8 cellular contexts compared by ENCODE assay signal in the genomic region with DNA sequence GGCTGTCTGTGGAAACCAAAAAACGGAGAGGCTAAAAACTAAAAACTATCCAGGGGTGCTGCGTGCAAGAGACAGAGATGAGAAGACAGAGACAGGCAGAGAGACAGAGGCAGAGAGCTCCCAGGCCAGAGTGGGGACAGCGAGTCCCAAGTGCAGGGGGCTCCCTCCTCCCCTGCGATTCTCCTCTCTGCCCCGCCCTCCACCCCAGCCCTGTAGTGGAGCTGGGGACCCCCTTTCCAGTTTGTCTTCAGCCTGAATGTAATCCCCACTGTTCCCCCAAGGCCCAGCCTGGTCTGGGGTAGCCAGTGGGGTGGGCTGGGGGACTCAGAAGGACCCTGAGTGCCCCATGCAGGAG. TPM values are rescaled to one million over a fixed set of nuclear protein-coding genes. Genes with fewer than 3 reads are reported as not detected.
DNase-seq lines count a peak whose midpoint lies in the region; TF ChIP-seq lines count a peak whose summit lies in the region.

No MANE protein-coding gene starts in this region.

- H3K27me3 ChIP-seq in KMS-11 (ENCODE audit: insufficient read depth, low read depth) (no peaks in the 10 kb centered on the region), neural progenitor cell (peaks cover 100% of the 10 kb centered on the region)

- peaks cover 17% of the 10 kb centered on the region for H3K4me1 Mint-ChIP-seq in neural progenitor cell

- H3K9me3 ChIP-seq in neural progenitor cell (ENCODE audit: low read depth), result no peaks in the 10 kb centered on the region

- H3K36me3 ChIP-seq in KMS-11 (ENCODE audit: insufficient read depth) (no peaks in the 10 kb centered on the region), neural progenitor cell (no peaks in the 10 kb centered on the region)

- no peak overlapping the region; the same call in 1 of the 2 replicates for H3K9ac ChIP-seq in KMS-11
- H3K9ac ChIP-seq in neural progenitor cell, result no peak overlapping the region

- H3K4me2 ChIP-seq in KMS-11, result peak overlapping the region; percentile 82; the same call in 1 of the 2 replicates
- no peak overlapping the region for H3K4me2 ChIP-seq in neural progenitor cell

- H3K27me3 Mint-ChIP-seq in neural progenitor cell (ENCODE audit: insufficient read depth, low read depth), result peaks cover 75% of the 10 kb centered on the region

- no peak for DNase-seq in AG04449 (ENCODE audit: low read depth, low spot score)
- DNase-seq in choroid plexus epithelial cell (ENCODE audit: low read depth), result no peak
- no peak for DNase-seq in neural progenitor cell (ENCODE audit: low spot score)
- no peak for DNase-seq in DMS 273 treated with DMSO at 0.1 percent for 48 hours (lab: John Stamatoyannopoulos, UW)
- no peak for DNase-seq in cortex of kidney (lab: John Stamatoyannopoulos, UW)
- DNase-seq in NCI-H1417 (lab: John Stamatoyannopoulos, UW), result no peak
- no peak for DNase-seq in NCI-H526 treated with DMSO at 0.1 percent for 48 hours (lab: John Stamatoyannopoulos, UW)

- peaks cover 29% of the 10 kb centered on the region for H3F3A ChIP-seq in neural progenitor cell (ENCODE audit: low read depth)

- TF ChIP-seq CTCF in AG04449 (IDR thresholded peaks at IDR 0.05; ENCODE audit: insufficient read depth, low read length, missing control alignments), result no peak
- TF ChIP-seq CTCF in KMS-11 (conservative IDR thresholded peaks at IDR 0.05; ENCODE audit: low read depth, low read length), result no peak
- TF ChIP-seq CTCF in choroid plexus epithelial cell (conservative IDR thresholded peaks at IDR 0.05; ENCODE audit: low read depth, low read length), result no peak
- no peak for TF ChIP-seq CTCF in neural progenitor cell (IDR thresholded peaks at IDR 0.05)

- no peak overlapping the region for H3K27ac Mint-ChIP-seq in neural progenitor cell

- H3K27ac ChIP-seq in KMS-11 (peak overlapping the region; percentile 85; the same call in 1 of the 2 replicates), neural progenitor cell (no peak overlapping the region)

- H3K79me2 ChIP-seq in KMS-11 (ENCODE audit: insufficient read depth, low read depth) (peaks cover 72% of the 10 kb centered on the region), neural progenitor cell (ENCODE audit: low read depth) (no peaks in the 10 kb centered on the region)

- POLR2A ChIA-PET in AG04449 (lab: Yijun Ruan, JAX), result no interaction called here

- CTCF ChIA-PET in AG04449 (lab: Yijun Ruan, JAX), result interaction anchor here (1.5 kb wide), 1 partner anchor 61 kb away, joined by 5 read pairs; no protein-coding TSS in a partner anchor

- H2AFZ ChIP-seq in KMS-11 (ENCODE audit: low read depth) (no peak overlapping the region), neural progenitor cell (replicated peaks) (no peak overlapping the region)

- H3K4me1 ChIP-seq in KMS-11 (ENCODE audit: low read depth, poor library complexity, severe bottlenecking) (peaks cover 28% of the 10 kb centered on the region), neural progenitor cell (peaks cover 20% of the 10 kb centered on the region)

- no peaks in the 10 kb centered on the region for H3K36me3 Mint-ChIP-seq in neural progenitor cell

- H3K9me3 Mint-ChIP-seq in neural progenitor cell, result peaks cover 2% of the 10 kb centered on the region

- H3K4me3 Mint-ChIP-seq in neural progenitor cell, result peak overlapping the region; percentile 10

- H4K20me1 ChIP-seq in KMS-11 (ENCODE audit: insufficient read depth), result no peaks in the 10 kb centered on the region
- H4K20me1 ChIP-seq in neural progenitor cell (ENCODE audit: low read depth), result peaks cover 21% of the 10 kb centered on the region

- H3K4me3 ChIP-seq in AG04449 (ENCODE audit: low read depth, low read length), result peak overlapping the region; percentile 81
- H3K4me3 ChIP-seq in KMS-11 (IDR thresholded peaks at IDR 0.05; ENCODE audit: insufficient read depth, low read depth, low read length), result no peak overlapping the region
- peak overlapping the region; percentile 74 for H3K4me3 ChIP-seq in choroid plexus epithelial cell (ENCODE audit: low read depth, low read length)
- H3K4me3 ChIP-seq in neural progenitor cell, result no peak overlapping the region

RNA-seq across cellular contexts. Expression of a gene that starts 2.0 kb away (rescaled TPM):
- 1.1 and 1.3 TPM in 2 replicates for total RNA-seq in neural progenitor cell (ENCODE audit: low replicate concordance)

Comparison
In these comparisons a context has a peak if more than half of its experiments do, and no peak if none do; other contexts are left out.
1. H3K4me3 ChIP-seq: peak in AG04449 (single experiment) and choroid plexus epithelial cell (single experiment); none in KMS-11 (single experiment) and neural progenitor cell (single experiment).